In genomic region chr1:14778882-14779594, GRCh38 we compare ENCODE assay signal across 8 cellular contexts.
A peak's percentile ranks its signal among the peaks of the same experiment; 100 is the strongest.
DNase-seq lines count a peak whose midpoint lies in the region; ATAC-seq and TF ChIP-seq lines count a peak whose summit lies in the region.

No MANE protein-coding gene starts in this region.

- BruUV-seq in PC-9 (replicated peaks; lab: Mats Ljungman, UMichigan): no TSS peak

- TF ChIP-seq CTCF in AG04450 (IDR thresholded peaks at IDR 0.05; ENCODE audit: low read depth, low read length) (peak; percentile 76), GM12872 (IDR thresholded peaks at IDR 0.05; ENCODE audit: insufficient read depth, low read depth, low read length) (peak; percentile 78), PC-9 (conservative IDR thresholded peaks at IDR 0.05) (peak; percentile 62), colonic mucosa (IDR thresholded peaks at IDR 0.05) (peak; percentile 64)

- no peaks in the 10 kb centered on the region for H3F3A ChIP-seq in PC-9 (ENCODE audit: insufficient read depth, low read depth)

- H3K9me2 ChIP-seq in PC-9 (ENCODE audit: insufficient read depth): no peaks in the 10 kb centered on the region

- no peaks in the 10 kb centered on the region for H3K4me1 ChIP-seq in PC-9 (replicated peaks; ENCODE audit: insufficient read depth)
- H3K4me1 ChIP-seq in colonic mucosa: no peaks in the 10 kb centered on the region

- H3K9me3 ChIP-seq in AG04450 (ENCODE audit: control insufficient read depth, insufficient read depth, low read length) (no peaks in the 10 kb centered on the region), PC-9 (ENCODE audit: insufficient read depth, low read depth) (no peaks in the 10 kb centered on the region), colonic mucosa (no peaks in the 10 kb centered on the region)

- H3K9ac ChIP-seq in colonic mucosa (ENCODE audit: low read depth in 2 of 2, low read length in 2 of 2): no peak overlapping the region

- intact Hi-C loops in PC-9 (cut with micrococcal nuclease; ENCODE audit: unreplicated experiment) (no loop called here), colonic mucosa (cut with DNase I) (loop anchor here (5.0 kb wide), 2 partner anchors 248 to 268 kb away; no protein-coding TSS in a partner anchor)

- H2AFZ ChIP-seq in PC-9: no peak overlapping the region

- H3K27me3 ChIP-seq in AG04450 (ENCODE audit: control insufficient read depth, insufficient read depth, low read length) (no peaks in the 10 kb centered on the region), PC-9 (ENCODE audit: insufficient read depth, low read depth) (peaks cover 1% of the 10 kb centered on the region; the same call in 1 of the 2 replicates), colonic mucosa (no peaks in the 10 kb centered on the region)

- H3K36me3 ChIP-seq in PC-9 (ENCODE audit: low read depth) (no peaks in the 10 kb centered on the region), colonic mucosa (no peaks in the 10 kb centered on the region)

- no peak overlapping the region for H3K4me2 ChIP-seq in PC-9

- H3K4me3 ChIP-seq in AG04450 (ENCODE audit: low read depth, low read length) (no peak overlapping the region), PC-9 (no peak overlapping the region), colonic mucosa (no peak overlapping the region)

- CTCF ChIA-PET in AG04450 (lab: Charles Lee) (interaction anchor here (0.5 to 5.1 kb wide), 18 partner anchors 8 to 320 kb away, joined by 3 to 41 read pairs (median 4); no protein-coding TSS in a partner anchor), PC-9 (lab: Charles Lee) (no interaction called here)

- H3K79me2 ChIP-seq in PC-9 (ENCODE audit: low read depth): no peaks in the 10 kb centered on the region

- POLR2A ChIA-PET in AG04450 (lab: Yijun Ruan, JAX): no interaction called here
- POLR2A ChIA-PET in PC-9 (lab: Charles Lee; ENCODE audit: unreplicated experiment): no interaction called here

- no peaks in the 10 kb centered on the region for H4K20me1 ChIP-seq in PC-9 (ENCODE audit: insufficient read depth)

- H3K27ac ChIP-seq in AG04450 (ENCODE audit: low read depth, low read length) (no peak overlapping the region), PC-9 (no peak overlapping the region), colonic mucosa (no peak overlapping the region)

- no peak for ATAC-seq in HG03457 (IDR thresholded peaks at IDR 0.05; ENCODE audit: unreplicated experiment)
- ATAC-seq in HG03571 (IDR thresholded peaks at IDR 0.05; ENCODE audit: unreplicated experiment): no peak

- DNase-seq in AG04450 (ENCODE audit: low read depth, low spot score) (no peak), PC-9 (peak in 1 of 2 experiments; percentile 25), colonic mucosa (peak; percentile 48), myocyte (ENCODE audit: low read depth) (peak; percentile 38), NCI-H1048 (lab: John Stamatoyannopoulos, UW) (no peak)

Comparison
In these comparisons a context has a peak if more than half of its experiments do, and no peak if none do; other contexts are left out.
1. DNase-seq: peak in colonic mucosa (single experiment) and myocyte (single experiment); none in AG04450 (single experiment) and NCI-H1048 (single experiment).
2. Peak in every context shown above with its lines, with median percentiles within 50 percentile points of each other: CTCF ChIP-seq.